Comparison of ENCODE assay signal across 8 cellular contexts in the genomic region with DNA sequence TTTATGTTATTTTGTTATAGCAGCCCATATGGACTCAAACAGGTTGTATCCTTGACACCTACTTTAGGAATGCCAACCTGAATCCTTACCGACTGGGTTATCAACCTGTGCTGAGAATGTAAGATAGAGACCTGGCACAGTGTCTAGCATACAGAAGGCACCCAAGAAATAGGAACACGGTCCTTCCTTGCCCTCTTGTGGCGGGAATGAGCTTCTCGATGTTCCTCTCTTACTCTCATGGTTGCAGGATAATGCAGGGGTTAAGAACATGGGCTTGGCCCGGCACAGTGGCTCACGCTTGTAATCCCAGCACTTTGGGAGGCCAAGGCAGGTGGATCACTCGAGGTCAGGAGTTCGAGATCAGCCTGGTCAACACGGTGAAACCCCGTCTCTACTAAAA. TPM values are rescaled to one million over a fixed set of nuclear protein-coding genes. Genes with fewer than 3 reads are reported as not detected.
DNase-seq lines count a peak whose midpoint lies in the region; ATAC-seq and TF ChIP-seq lines count a peak whose summit lies in the region.

No MANE protein-coding gene starts in this region.

- H3K36me3 ChIP-seq in BE2C (peaks cover 47% of the 10 kb centered on the region), body of pancreas (replicated peaks in 1 of 2; ENCODE audit: insufficient read depth in 1 of 2, low read depth in 2 of 2) (peaks cover 0 to 1% of the 10 kb centered on the region in 2 donors), liver (ENCODE audit: control insufficient read depth in 4 of 4, insufficient read depth in 3 of 4, low read depth in 1 of 4, low read length in 3 of 4) (peaks cover 0 to 24% (median 6%) of the 10 kb centered on the region in 4 donors)

- no peaks in the 10 kb centered on the region for H3K27me3 Mint-ChIP-seq in T-helper 17 cell

- intact Hi-C loops in body of pancreas (cut with DNase I) = no loop called here

- H3K27me3 ChIP-seq in BE2C (no peaks in the 10 kb centered on the region), body of pancreas (no peaks in the 10 kb centered on the region), liver (ENCODE audit: control insufficient read depth in 4 of 4, insufficient read depth in 4 of 4, low read length in 3 of 4) (no peaks in the 10 kb centered on the region)

- peak; percentile 91 for ATAC-seq in body of pancreas
- ATAC-seq in T-helper 17 cell = no peak

- TF ChIP-seq POLR2A in body of pancreas (IDR thresholded peaks at IDR 0.05) = no peak

- TF ChIP-seq CTCF in BE2C (IDR thresholded peaks at IDR 0.05; ENCODE audit: low read depth, low read length) (peak; percentile 69), body of pancreas (IDR thresholded peaks at IDR 0.05) (peak; percentile 44 to 86 (median 82)), liver (IDR thresholded peaks at IDR 0.05; ENCODE audit: low read depth, low read length, missing input control) (peak; percentile 59)

- H3K27ac ChIP-seq in body of pancreas (no peak overlapping the region), liver (ENCODE audit: low read depth in 1 of 2, low read length in 2 of 2) (no peak overlapping the region)

- H3K9ac ChIP-seq in liver (ENCODE audit: low read depth in 1 of 2, low read length in 2 of 2) = no peak overlapping the region

- WGBS in body of pancreas, 2 donors = 30 to 32% methylated on average over 10 of the region's 10 CpGs
- 30% methylated on average over 10 of the region's 10 CpGs for WGBS in liver

- H3K36me3 Mint-ChIP-seq in T-helper 17 cell (ENCODE audit: low read depth) = peaks cover 8% of the 10 kb centered on the region

- DNase-seq in BE2C (peak; percentile 51), M059J (ENCODE audit: low read depth) (peak; percentile 44), body of pancreas (peak; percentile 75 to 85 (median 80)), NCI-H2029 (lab: John Stamatoyannopoulos, UW) (no peak), T-helper 17 cell (no peak), NCI-H524 treated with DMSO at 0.1 percent for 48 hours (lab: John Stamatoyannopoulos, UW) (no peak)
- DNase-seq in activated CD4-positive, alpha-beta T cell treated with anti-CD3 and anti-CD28 coated beads for 48 hours = no peak

- H3K4me1 Mint-ChIP-seq in T-helper 17 cell = peaks cover 13% of the 10 kb centered on the region

- H3K9me3 ChIP-seq in BE2C (no peaks in the 10 kb centered on the region), body of pancreas (no peaks in the 10 kb centered on the region), liver (ENCODE audit: control insufficient read depth in 4 of 4, low read length in 3 of 4) (no peaks in the 10 kb centered on the region), T-helper 17 cell (ENCODE audit: control insufficient read depth, low read length, poor library complexity, severe bottlenecking) (no peaks in the 10 kb centered on the region)

- H3K4me3 Mint-ChIP-seq in T-helper 17 cell = no peak overlapping the region

- no peak overlapping the region for H3K27ac Mint-ChIP-seq in T-helper 17 cell

- H3K4me1 ChIP-seq in BE2C = no peaks in the 10 kb centered on the region
- H3K4me1 ChIP-seq in body of pancreas = peaks cover 7% of the 10 kb centered on the region
- H3K4me1 ChIP-seq in liver (ENCODE audit: control insufficient read depth in 4 of 4, insufficient read depth in 4 of 4, low read length in 3 of 4) = peaks cover 0 to 11% (median 5%) of the 10 kb centered on the region in 4 donors

- H3K4me3 ChIP-seq in BE2C (ENCODE audit: low read depth, low read length) = no peak overlapping the region
- no peak overlapping the region for H3K4me3 ChIP-seq in body of pancreas
- H3K4me3 ChIP-seq in liver (ENCODE audit: low read depth in 1 of 3, low read length in 3 of 3) = no peak overlapping the region

- TF ChIP-seq RAD21 in liver (IDR thresholded peaks at IDR 0.05) = peak; percentile 84 to 92

TF ChIP-seq in liver, 16 proteins besides CTCF, POLR2A, EP300 and RAD21:
- TF ChIP-seq FOXA1 (IDR thresholded peaks at IDR 0.05) (no peak), HNF4A (conservative IDR thresholded peaks at IDR 0.05) (peak in 1 of 2 donors; percentile 43), RXRA (IDR thresholded peaks at IDR 0.05) (peak in 1 of 2 donors; percentile 50), YY1 (IDR thresholded peaks at IDR 0.05) (no peak), GABPA (IDR thresholded peaks at IDR 0.05 in 1 of 2, conservative IDR thresholded peaks at IDR 0.05 in 1 of 2) (no peak), JUND (IDR thresholded peaks at IDR 0.05) (no peak), EGR1 (IDR thresholded peaks at IDR 0.05; ENCODE audit: low read depth in 2 of 2) (no peak), TAF1 (conservative IDR thresholded peaks at IDR 0.05) (no peak), NR2F2 (IDR thresholded peaks at IDR 0.05) (no peak), FOXA2 (IDR thresholded peaks at IDR 0.05) (no peak)
- TF ChIP-seq, protein P1, sequence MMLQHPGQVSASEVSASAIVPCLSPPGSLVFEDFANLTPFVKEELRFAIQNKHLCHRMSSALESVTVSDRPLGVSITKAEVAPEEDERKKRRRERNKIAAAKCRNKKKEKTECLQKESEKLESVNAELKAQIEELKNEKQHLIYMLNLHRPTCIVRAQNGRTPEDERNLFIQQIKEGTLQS (IDR thresholded peaks at IDR 0.05) = no peak
- TF ChIP-seq, protein P2, sequence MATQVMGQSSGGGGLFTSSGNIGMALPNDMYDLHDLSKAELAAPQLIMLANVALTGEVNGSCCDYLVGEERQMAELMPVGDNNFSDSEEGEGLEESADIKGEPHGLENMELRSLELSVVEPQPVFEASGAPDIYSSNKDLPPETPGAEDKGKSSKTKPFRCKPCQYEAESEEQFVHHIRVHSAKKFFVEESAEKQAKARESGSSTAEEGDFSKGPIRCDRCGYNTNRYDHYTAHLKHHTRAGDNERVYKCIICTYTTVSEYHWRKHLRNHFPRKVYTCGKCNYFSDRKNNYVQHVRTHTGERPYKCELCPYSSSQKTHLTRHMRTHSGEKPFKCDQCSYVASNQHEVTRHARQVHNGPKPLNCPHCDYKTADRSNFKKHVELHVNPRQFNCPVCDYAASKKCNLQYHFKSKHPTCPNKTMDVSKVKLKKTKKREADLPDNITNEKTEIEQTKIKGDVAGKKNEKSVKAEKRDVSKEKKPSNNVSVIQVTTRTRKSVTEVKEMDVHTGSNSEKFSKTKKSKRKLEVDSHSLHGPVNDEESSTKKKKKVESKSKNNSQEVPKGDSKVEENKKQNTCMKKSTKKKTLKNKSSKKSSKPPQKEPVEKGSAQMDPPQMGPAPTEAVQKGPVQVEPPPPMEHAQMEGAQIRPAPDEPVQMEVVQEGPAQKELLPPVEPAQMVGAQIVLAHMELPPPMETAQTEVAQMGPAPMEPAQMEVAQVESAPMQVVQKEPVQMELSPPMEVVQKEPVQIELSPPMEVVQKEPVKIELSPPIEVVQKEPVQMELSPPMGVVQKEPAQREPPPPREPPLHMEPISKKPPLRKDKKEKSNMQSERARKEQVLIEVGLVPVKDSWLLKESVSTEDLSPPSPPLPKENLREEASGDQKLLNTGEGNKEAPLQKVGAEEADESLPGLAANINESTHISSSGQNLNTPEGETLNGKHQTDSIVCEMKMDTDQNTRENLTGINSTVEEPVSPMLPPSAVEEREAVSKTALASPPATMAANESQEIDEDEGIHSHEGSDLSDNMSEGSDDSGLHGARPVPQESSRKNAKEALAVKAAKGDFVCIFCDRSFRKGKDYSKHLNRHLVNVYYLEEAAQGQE (IDR thresholded peaks at IDR 0.05) = no peak

RNA-seq across cellular contexts. Expression of a gene that starts 6.5 kb away (rescaled TPM):
- 31.0 TPM for polyA plus RNA-seq in BE2C (2012; ENCODE audit: insufficient read depth, insufficient read length, low read depth)
- total RNA-seq in M059J (2014; rRNA removed; shearing (Covaris generic)) = 11.5 and 18.2 TPM in 2 replicates
- total RNA-seq in body of pancreas (10 to 100 TPM in 1 of 2 donors, 1 to 10 TPM in 1; 6.7 to 11.5 TPM), liver (1 to 10 TPM; 6.8 to 7.3 TPM), T-helper 17 cell (10 to 100 TPM; 16.1 to 17.3 TPM)
- 1 to 10 TPM; 7.8 to 8.2 TPM for polyA plus RNA-seq in liver

RNA-seq across cellular contexts. Expression of a gene that starts 29.3 kb away (rescaled TPM):
- polyA plus RNA-seq in BE2C (2012; ENCODE audit: insufficient read depth, insufficient read length, low read depth) = not detected
- total RNA-seq in M059J (2014; rRNA removed; shearing (Covaris generic)) = 110 and 115 TPM in 2 replicates
- total RNA-seq in body of pancreas (1 to 10 TPM in 1 of 2 donors, under 1 TPM in 1; 0.78 to 1.3 TPM), liver (1 to 10 TPM in 1 of 2 donors, under 1 TPM in 1; 0.89 to 2.5 TPM), T-helper 17 cell (10 to 100 TPM; 18.8 to 30.3 TPM)
- polyA plus RNA-seq in liver = 1 to 10 TPM; 3.7 to 4.5 TPM

RNA-seq across cellular contexts. Expression of a gene that starts 31.4 kb away (rescaled TPM):
- polyA plus RNA-seq in BE2C (2012; ENCODE audit: insufficient read depth, insufficient read length, low read depth) = not detected
- total RNA-seq in M059J (2014; rRNA removed; shearing (Covaris generic)) = not detected in 2 replicates
- total RNA-seq in body of pancreas (10 to 100 TPM; 11.9 to 13.2 TPM), liver (10 to 100 TPM in 1 of 2 donors, 1 to 10 TPM in 1; 8.3 to 12.8 TPM), T-helper 17 cell (not detected)
- polyA plus RNA-seq in liver = 10 to 100 TPM in 1 of 2 donors, 1 to 10 TPM in 1; 8.2 to 19.8 TPM

Comparison
In these comparisons a context has a peak if more than half of its experiments do, and no peak if none do; other contexts are left out.
1. DNase-seq: peak in BE2C (single experiment), M059J (single experiment) and body of pancreas (4 of 4); none in activated CD4-positive, alpha-beta T cell treated with anti-CD3 and anti-CD28 coated beads for 48 hours (single experiment), NCI-H2029 (single experiment), T-helper 17 cell (0 of 3) and NCI-H524 treated with DMSO at 0.1 percent for 48 hours (single experiment).
2. RNA of a gene that starts 29.3 kb away (total RNA-seq): 110 to 115 TPM in M059J and 18.8 to 30.3 TPM in T-helper 17 cell; 0.89 to 2.5 TPM in liver and 0.78 to 1.3 TPM in body of pancreas; every median in the first group is over 4 times any median in the second.
3. Peak in every context shown above with its lines, with median percentiles within 50 percentile points of each other: CTCF ChIP-seq.